In the genomic region with DNA sequence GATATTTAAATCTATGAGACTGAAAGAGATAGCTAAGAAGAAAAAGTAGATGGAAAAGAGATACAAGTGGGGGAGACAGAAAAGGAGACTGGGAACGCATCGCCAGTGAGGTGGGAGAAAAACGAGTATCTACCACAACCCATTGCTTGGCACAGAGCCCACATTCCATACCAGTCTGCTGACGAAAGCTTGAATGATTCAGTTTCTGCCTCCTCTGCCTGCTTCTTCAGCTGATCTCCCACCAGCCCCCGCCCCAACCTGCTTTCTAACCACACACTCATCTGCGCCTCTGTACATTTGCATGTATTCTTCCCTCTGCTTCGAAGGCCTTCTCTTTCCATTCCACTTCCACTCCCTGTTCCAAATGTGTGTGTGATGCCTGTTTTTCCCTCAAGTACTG, we compare ENCODE assay signal across 18 cellular contexts.
A peak's percentile ranks its signal among the peaks of the same experiment; 100 is the strongest.
DNase-seq lines count a peak whose midpoint lies in the region; ATAC-seq, FAIRE-seq and TF ChIP-seq lines count a peak whose summit lies in the region.
"Had no signal": no experiment of that assay in that cellular context is flagged by ENCODE, and none has a peak within 500 bp of the region (broad histone marks: within the 10 kb centered on the region; RNA-seq: fewer than 3 reads in every experiment).

No MANE protein-coding gene starts in this region.

- peak; percentile 98 for FAIRE-seq in H54 (lab: Jason Lieb, UNC)
- FAIRE-seq: GM12878, small intestine had no signal

- no peaks in the 10 kb centered on the region for H3K9me3 ChIP-seq in MM.1S (replicated peaks; ENCODE audit: insufficient read depth, low read length)
- H3K9me3 ChIP-seq: gastrocnemius medialis, left lung, thoracic aorta had no signal

- no peaks in the 10 kb centered on the region for H3K4me1 ChIP-seq in MM.1S (ENCODE audit: low read length)
- H3K4me1 ChIP-seq: gastrocnemius medialis, left lung had no signal

- no peaks in the 10 kb centered on the region for H3K9me2 ChIP-seq in MM.1S (replicated peaks; ENCODE audit: insufficient read depth, low read length)

- H4K20me1 ChIP-seq in MM.1S (ENCODE audit: insufficient read depth, low read length), result no peaks in the 10 kb centered on the region

- no peak overlapping the region for H3K4me3 ChIP-seq in skeletal muscle cell (ENCODE audit: low read depth, low read length)
- no peak overlapping the region for H3K4me3 ChIP-seq in MM.1S (ENCODE audit: low read length)
- H3K4me3 ChIP-seq: gastrocnemius medialis, GM12878, left lung, thoracic aorta had no signal

- DNase-seq in H54 (ENCODE audit: insufficient read length, low spot score) (peak; percentile 50), RPMI8226 (peak; percentile 25), epithelial cell of prostate (ENCODE audit: low read depth, low spot score) (peak; percentile 60), skeletal muscle cell (ENCODE audit: low read depth) (peak; percentile 61), foreskin melanocyte (no peak), MM.1S (no peak)
- DNase-seq: activated CD4-positive, alpha-beta T cell treated with anti-CD3 and anti-CD28 coated beads for 4 hours; cerebellar nuclear complex; gastrocnemius medialis; H7; left lung; NCI-H1694; nephron progenitor cell; small intestine; SW 1271 had no signal

- no peaks in the 10 kb centered on the region for H3K79me2 ChIP-seq in MM.1S (ENCODE audit: low read length)

- H3K4me2 ChIP-seq in MM.1S (ENCODE audit: low read depth, low read length), result no peak overlapping the region

- no peak overlapping the region for H3K9ac ChIP-seq in MM.1S (ENCODE audit: low read length)

- no peak overlapping the region for H3K27ac ChIP-seq in epithelial cell of prostate
- no peak overlapping the region for H3K27ac ChIP-seq in MM.1S (ENCODE audit: low read length)
- H3K27ac ChIP-seq: gastrocnemius medialis, left lung, thoracic aorta had no signal

- no peaks in the 10 kb centered on the region for H3F3A ChIP-seq in MM.1S (ENCODE audit: insufficient read depth, low read length)

- no peak overlapping the region for H2AFZ ChIP-seq in MM.1S (ENCODE audit: low read length)

- no peaks in the 10 kb centered on the region for H3K36me3 ChIP-seq in MM.1S (replicated peaks; ENCODE audit: insufficient read depth, low read length)
- H3K36me3 ChIP-seq: gastrocnemius medialis, left lung, thoracic aorta had no signal

- no peak for ATAC-seq in HG02759 (IDR thresholded peaks at IDR 0.05; ENCODE audit: unreplicated experiment)
- ATAC-seq: gastrocnemius medialis, GM12878, left lung had no signal

- no peak for TF ChIP-seq CTCF in MM.1S (IDR thresholded peaks at IDR 0.05; ENCODE audit: low read length)

- no peaks in the 10 kb centered on the region for H3K27me3 ChIP-seq in MM.1S (replicated peaks; ENCODE audit: insufficient read depth, low read length)
- H3K27me3 ChIP-seq: gastrocnemius medialis, left lung had no signal

- no peak for TF ChIP-seq POLR2A in H54 (IDR thresholded peaks at IDR 0.05; ENCODE audit: low read depth, low read length)

Comparison
In these comparisons a context has a peak if more than half of its experiments do, and no peak if none do; other contexts are left out.
1. DNase-seq: peak in H54 (single experiment), RPMI8226 (single experiment), epithelial cell of prostate (single experiment) and skeletal muscle cell (single experiment); none in foreskin melanocyte (single experiment) and MM.1S (single experiment).